8 cellular contexts compared by ENCODE assay signal in genomic region chr10:70145666-70146488, GRCh38. TPM values are rescaled to one million over a fixed set of nuclear protein-coding genes. Genes with fewer than 3 reads are reported as not detected.
DNase-seq lines count a peak whose midpoint lies in the region; ATAC-seq and TF ChIP-seq lines count a peak whose summit lies in the region.

No MANE protein-coding gene starts in this region.

- peak overlapping the region; percentile 95 for H3K27ac ChIP-seq in RWPE1
- H3K27ac ChIP-seq in gastroesophageal sphincter, result peak overlapping the region; percentile 82 to 95 (median 90)
- peak overlapping the region; percentile 88 for H3K27ac ChIP-seq in neutrophil
- peak overlapping the region; percentile 98 for H3K27ac ChIP-seq in suprapubic skin

- no peak for TF ChIP-seq EP300 in gastroesophageal sphincter (IDR thresholded peaks at IDR 0.05)
- TF ChIP-seq EP300 in suprapubic skin (IDR thresholded peaks at IDR 0.05), result no peak

- ATAC-seq in GM19455 (IDR thresholded peaks at IDR 0.05; ENCODE audit: unreplicated experiment) (peak; percentile 57), HG03571 (IDR thresholded peaks at IDR 0.05; ENCODE audit: unreplicated experiment) (peak; percentile 50), gastroesophageal sphincter (peak; percentile 71)

- 0% methylated on average over 2 to 5 of the region's 98 CpGs for WGBS in gastroesophageal sphincter (ENCODE audit: low coverage in 1 of 2), 2 donors
- 0% methylated on average over 14 of the region's 98 CpGs for WGBS in suprapubic skin

- TF ChIP-seq POLR2A in gastroesophageal sphincter (IDR thresholded peaks at IDR 0.05) (peak in 1 of 2 donors; percentile 15), suprapubic skin (IDR thresholded peaks at IDR 0.05) (no peak)

- H3K36me3 ChIP-seq in gastroesophageal sphincter (peaks cover 0 to 29% of the 10 kb centered on the region in 2 donors), neutrophil (peaks cover 25% of the 10 kb centered on the region), suprapubic skin (peaks cover 15% of the 10 kb centered on the region)

- H3K9me3 ChIP-seq in gastroesophageal sphincter (no peaks in the 10 kb centered on the region), neutrophil (no peaks in the 10 kb centered on the region), suprapubic skin (no peaks in the 10 kb centered on the region)

- no peaks in the 10 kb centered on the region for H3K27me3 ChIP-seq in gastroesophageal sphincter
- no peaks in the 10 kb centered on the region for H3K27me3 ChIP-seq in neutrophil
- no peaks in the 10 kb centered on the region for H3K27me3 ChIP-seq in suprapubic skin

- TF ChIP-seq CTCF in RWPE1 (conservative IDR thresholded peaks at IDR 0.05; ENCODE audit: low read depth), result peak; percentile 74
- peak; percentile 53 to 77 (median 68) for TF ChIP-seq CTCF in gastroesophageal sphincter (IDR thresholded peaks at IDR 0.05)
- peak; percentile 49 for TF ChIP-seq CTCF in neutrophil (IDR thresholded peaks at IDR 0.05)
- TF ChIP-seq CTCF in suprapubic skin (IDR thresholded peaks at IDR 0.05), result peak; percentile 48 to 72

- POLR2A ChIA-PET in RWPE1 (lab: Yijun Ruan, JAX; ENCODE audit: low non-redundant PET), result interaction anchor here (0.5 to 1.4 kb wide), 8 partner anchors 10 to 1794 kb away, joined by 3 to 5 read pairs (median 4); partner anchors contain the start of genes EIF4EBP2 and SAR1A

- H3K4me3 ChIP-seq in gastroesophageal sphincter, result peak overlapping the region; percentile 77 to 90
- peak overlapping the region; percentile 89 to 98 for H3K4me3 ChIP-seq in neutrophil (ENCODE audit: low read depth in 1 of 2, low read length in 1 of 2)
- peak overlapping the region; percentile 91 for H3K4me3 ChIP-seq in suprapubic skin

- peaks cover 5 to 38% (median 11%) of the 10 kb centered on the region in 3 donors for H3K4me1 ChIP-seq in gastroesophageal sphincter
- H3K4me1 ChIP-seq in neutrophil (ENCODE audit: control insufficient read depth in 1 of 2, insufficient read depth in 1 of 2, low read depth in 1 of 2, low read length in 1 of 2), result peaks cover 17 to 25% of the 10 kb centered on the region in 2 experiments
- H3K4me1 ChIP-seq in suprapubic skin, result peaks cover 39% of the 10 kb centered on the region

- CTCF ChIA-PET in RWPE1 (lab: Yijun Ruan, JAX), result interaction anchor here (0.6 to 2.9 kb wide), 15 partner anchors 10 to 309 kb away, joined by 3 to 42 read pairs (median 3); partner anchors contain the start of gene SAR1A

- DNase-seq in COR-L47 (lab: John Stamatoyannopoulos, UW), result peak; percentile 25
- peak; percentile 63 for DNase-seq in RWPE1 (ENCODE audit: low spot score)
- DNase-seq in activated gamma-delta T cell treated with anti-CD3 and anti-CD28 coated beads, Interleukin-2, amount 50 U/mL, for 16 hours (ENCODE audit: low read depth), result peak; percentile 50
- peak; percentile 85 to 86 for DNase-seq in suprapubic skin (ENCODE audit: low spot score in 2 of 2)

RNA-seq across cellular contexts. Expression of gene TYSND1, which starts 0.6 kb away (rescaled TPM):
- total RNA-seq in gastroesophageal sphincter, result 10 to 100 TPM in 3 of 4 donors, 1 to 10 TPM in 1; 6.9 to 13.4 (median 11.4) TPM
- total RNA-seq in suprapubic skin, result 10 to 100 TPM; 32.7 to 42.5 (median 35.2) TPM

RNA-seq across cellular contexts. Expression of gene AIFM2, which starts 13.3 kb away (rescaled TPM):
- total RNA-seq in gastroesophageal sphincter, result 10 to 100 TPM; 11.8 to 23.3 (median 16.9) TPM
- 1 to 10 TPM; 3.3 to 10.0 (median 6.7) TPM for total RNA-seq in suprapubic skin

RNA-seq across cellular contexts. Expression of gene SAR1A, which starts 24.4 kb away (rescaled TPM):
- total RNA-seq in gastroesophageal sphincter (100 to 1,000 TPM in 1 of 4 donors, 10 to 100 TPM in 3; 86.0 to 122 (median 92.6) TPM), suprapubic skin (10 to 100 TPM; 48.2 to 66.7 (median 49.5) TPM)

Comparison
In these comparisons a context has a peak if more than half of its experiments do, and no peak if none do; other contexts are left out.
1. Peak in every context shown above with its lines: DNase-seq, ATAC-seq, H3K4me3 ChIP-seq and H3K27ac ChIP-seq.
2. DNase-seq: peak in every context shown above with its lines; median percentile 86 in suprapubic skin; 63 in RWPE1; 50 in activated gamma-delta T cell treated with anti-CD3 and anti-CD28 coated beads, Interleukin-2, amount 50 U/mL, for 16 hours; 25 in COR-L47.